Comparison of ENCODE assay signal across 8 cellular contexts in genomic region chr11:61334434-61335354, GRCh38. TPM values are rescaled to one million over a fixed set of nuclear protein-coding genes. Genes with fewer than 3 reads are reported as not detected.
DNase-seq lines count a peak whose midpoint lies in the region; ATAC-seq and TF ChIP-seq lines count a peak whose summit lies in the region.

No MANE protein-coding gene starts in this region.

- DNase-seq in activated naive CD4-positive, alpha-beta T cell treated with anti-CD3 and anti-CD28 coated beads, Interleukin-2, amount 10 ng/mL, durations not matched to agents 7 days and 5 days, result no peak
- DNase-seq in activated naive CD4-positive, alpha-beta T cell treated with Interleukin-2 at 50 U/mL for 16 hours, result no peak
- no peak for DNase-seq in activated CD8-positive, alpha-beta T cell treated with anti-CD3 and anti-CD28 coated beads for 36 hours
- DNase-seq in glutamatergic neuron, result no peak
- DNase-seq in testis, result peak; percentile 90
- DNase-seq in epidermal melanocyte (ENCODE audit: insufficient read length, low spot score), result no peak
- no peak for DNase-seq in hippocampal formation (lab: John Stamatoyannopoulos, UW)

- WGBS in testis, 2 donors, result 37 to 50% methylated on average over 15 to 16 of the region's 16 CpGs

- H3K27ac ChIP-seq in testis, result peak overlapping the region; percentile 82 to 95

- peaks cover 49% of the 10 kb centered on the region for H3K4me1 ChIP-seq in testis

- no peaks in the 10 kb centered on the region for H3K9me3 ChIP-seq in testis

- no peaks in the 10 kb centered on the region for H3K27me3 ChIP-seq in testis

- no peak overlapping the region for H3K4me3 ChIP-seq in testis

- no peaks in the 10 kb centered on the region for H3K27me3 Mint-ChIP-seq in activated naive CD4-positive, alpha-beta T cell treated with anti-CD3 and anti-CD28 coated beads, Interleukin-2, amount 10 ng/mL, durations not matched to agents 7 days and 5 days
- no peaks in the 10 kb centered on the region for H3K27me3 Mint-ChIP-seq in activated CD8-positive, alpha-beta T cell treated with anti-CD3 and anti-CD28 coated beads for 36 hours
- peaks cover 10% of the 10 kb centered on the region for H3K27me3 Mint-ChIP-seq in glutamatergic neuron (ENCODE audit: unreplicated experiment)

- TF ChIP-seq CTCF in activated CD8-positive, alpha-beta T cell treated with anti-CD3 and anti-CD28 coated beads for 36 hours (IDR thresholded peaks at IDR 0.05), result no peak
- TF ChIP-seq CTCF in glutamatergic neuron (IDR thresholded peaks at IDR 0.05; ENCODE audit: partially characterized antibody, unreplicated experiment) (no peak), testis (IDR thresholded peaks at IDR 0.05) (no peak)

- peaks cover 62% of the 10 kb centered on the region for H3K4me1 Mint-ChIP-seq in activated naive CD4-positive, alpha-beta T cell treated with anti-CD3 and anti-CD28 coated beads, Interleukin-2, amount 10 ng/mL, durations not matched to agents 7 days and 5 days
- peaks cover 52% of the 10 kb centered on the region for H3K4me1 Mint-ChIP-seq in activated CD8-positive, alpha-beta T cell treated with anti-CD3 and anti-CD28 coated beads for 36 hours (ENCODE audit: low read depth)
- H3K4me1 Mint-ChIP-seq in glutamatergic neuron (ENCODE audit: low read depth, unreplicated experiment), result peaks cover 23% of the 10 kb centered on the region

- ATAC-seq in activated CD8-positive, alpha-beta T cell treated with anti-CD3 and anti-CD28 coated beads for 36 hours, result no peak
- no peak for ATAC-seq in GM19455 (IDR thresholded peaks at IDR 0.05; ENCODE audit: unreplicated experiment)

- TF ChIP-seq POLR2A in testis (IDR thresholded peaks at IDR 0.05), result no peak

- no peaks in the 10 kb centered on the region for H3K9me3 Mint-ChIP-seq in activated naive CD4-positive, alpha-beta T cell treated with anti-CD3 and anti-CD28 coated beads, Interleukin-2, amount 10 ng/mL, durations not matched to agents 7 days and 5 days
- H3K9me3 Mint-ChIP-seq in activated CD8-positive, alpha-beta T cell treated with anti-CD3 and anti-CD28 coated beads for 36 hours, result no peaks in the 10 kb centered on the region
- peaks cover 12% of the 10 kb centered on the region for H3K9me3 Mint-ChIP-seq in glutamatergic neuron (ENCODE audit: unreplicated experiment)

- peak overlapping the region; percentile 93 for H3K4me3 Mint-ChIP-seq in activated naive CD4-positive, alpha-beta T cell treated with anti-CD3 and anti-CD28 coated beads, Interleukin-2, amount 10 ng/mL, durations not matched to agents 7 days and 5 days
- H3K4me3 Mint-ChIP-seq in activated CD8-positive, alpha-beta T cell treated with anti-CD3 and anti-CD28 coated beads for 36 hours, result peak overlapping the region; percentile 86
- peak overlapping the region; percentile 99 for H3K4me3 Mint-ChIP-seq in glutamatergic neuron (ENCODE audit: unreplicated experiment)

- POLR2A ChIA-PET in activated CD8-positive, alpha-beta T cell treated with anti-CD3 and anti-CD28 coated beads for 36 hours (lab: Charles Lee), result interaction anchor here (0.8 to 4.6 kb wide), 18 partner anchors 8 to 95 kb away, joined by 3 to 59 read pairs (median 6); partner anchors contain the start of genes CPSF7, CYB561A3, SDHAF2 and TMEM138

- CTCF ChIA-PET in activated naive CD4-positive, alpha-beta T cell treated with anti-CD3 and anti-CD28 coated beads, Interleukin-2, amount 10 ng/mL, durations not matched to agents 7 days and 5 days (lab: Charles Lee), result interaction anchor here (0.6 to 9.9 kb wide), 12 partner anchors 13 to 182 kb away, joined by 3 to 309 read pairs (median 8); partner anchors contain the start of genes CPSF7, CYB561A3, TMEM138 and TMEM216
- CTCF ChIA-PET in activated CD8-positive, alpha-beta T cell treated with anti-CD3 and anti-CD28 coated beads for 36 hours (lab: Charles Lee), result interaction anchor here (0.8 to 10.4 kb wide), 12 partner anchors 11 to 480 kb away, joined by 3 to 313 read pairs (median 16); partner anchors contain the start of genes CPSF7, CYB561A3, SDHAF2 and TMEM138

- peak overlapping the region; percentile 97 for H3K27ac Mint-ChIP-seq in activated naive CD4-positive, alpha-beta T cell treated with anti-CD3 and anti-CD28 coated beads, Interleukin-2, amount 10 ng/mL, durations not matched to agents 7 days and 5 days
- H3K27ac Mint-ChIP-seq in activated CD8-positive, alpha-beta T cell treated with anti-CD3 and anti-CD28 coated beads for 36 hours, result peak overlapping the region; percentile 96
- peak overlapping the region; percentile 100 for H3K27ac Mint-ChIP-seq in glutamatergic neuron (ENCODE audit: unreplicated experiment)

- intact Hi-C loops in activated CD8-positive, alpha-beta T cell treated with anti-CD3 and anti-CD28 coated beads for 36 hours (cut with micrococcal nuclease), result no loop called here
- intact Hi-C loops in testis (cut with DNase I; ENCODE audit: low total_unique reads), result loop anchor here (5.0 to 10.0 kb wide), 2 partner anchors 53 to 100 kb away; partner anchors contain the start of gene SDHAF2

- H3K36me3 Mint-ChIP-seq in activated naive CD4-positive, alpha-beta T cell treated with anti-CD3 and anti-CD28 coated beads, Interleukin-2, amount 10 ng/mL, durations not matched to agents 7 days and 5 days, result peaks cover 20% of the 10 kb centered on the region
- peaks cover 34% of the 10 kb centered on the region for H3K36me3 Mint-ChIP-seq in activated CD8-positive, alpha-beta T cell treated with anti-CD3 and anti-CD28 coated beads for 36 hours (ENCODE audit: low read depth)
- H3K36me3 Mint-ChIP-seq in glutamatergic neuron (ENCODE audit: unreplicated experiment), result no peaks in the 10 kb centered on the region

- H3K36me3 ChIP-seq in testis (ENCODE audit: low read depth, missing control alignments), result no peaks in the 10 kb centered on the region

RNA-seq across cellular contexts. Expression of gene TKFC, which starts 1.7 kb away (rescaled TPM):
- 10 to 100 TPM; 79.1 to 86.3 TPM for total RNA-seq in activated CD8-positive, alpha-beta T cell treated with anti-CD3 and anti-CD28 coated beads for 36 hours
- 59.6 TPM for total RNA-seq in glutamatergic neuron (ENCODE audit: unreplicated experiment)
- total RNA-seq in testis, result 100 to 1,000 TPM in 1 of 2 donors, 10 to 100 TPM in 1; 90.1 to 121 TPM
- 159 TPM for polyA plus RNA-seq in testis (ENCODE audit: insufficient read depth, low read depth, low replicate concordance)

RNA-seq across cellular contexts. Expression of gene DDB1, which starts 1.8 kb away (rescaled TPM):
- 100 to 1,000 TPM; 269 to 270 TPM for total RNA-seq in activated CD8-positive, alpha-beta T cell treated with anti-CD3 and anti-CD28 coated beads for 36 hours
- total RNA-seq in glutamatergic neuron (ENCODE audit: unreplicated experiment) (259 TPM), testis (100 to 1,000 TPM; 266 to 333 TPM)
- polyA plus RNA-seq in testis (ENCODE audit: insufficient read depth, low read depth, low replicate concordance), result 257 TPM

RNA-seq across cellular contexts. Expression of gene CYB561A3, which starts 27.0 kb away (rescaled TPM):
- 10 to 100 TPM; 32.4 to 33.5 TPM for total RNA-seq in activated CD8-positive, alpha-beta T cell treated with anti-CD3 and anti-CD28 coated beads for 36 hours
- total RNA-seq in glutamatergic neuron (ENCODE audit: unreplicated experiment) (20.6 TPM), testis (10 to 100 TPM; 41.7 to 55.8 TPM)
- polyA plus RNA-seq in testis (ENCODE audit: insufficient read depth, low read depth, low replicate concordance), result 39.8 TPM

RNA-seq across cellular contexts. Expression of gene TMEM138, which starts 27.5 kb away (rescaled TPM):
- total RNA-seq in activated CD8-positive, alpha-beta T cell treated with anti-CD3 and anti-CD28 coated beads for 36 hours, result 10 to 100 TPM; 38.6 to 47.0 TPM
- total RNA-seq in glutamatergic neuron (ENCODE audit: unreplicated experiment) (23.3 TPM), testis (10 to 100 TPM; 41.8 to 42.1 TPM)
- polyA plus RNA-seq in testis (ENCODE audit: insufficient read depth, low read depth, low replicate concordance), result 61.8 TPM

RNA-seq across cellular contexts. Expression of gene VWCE, which starts 39.6 kb away (rescaled TPM):
- total RNA-seq in activated CD8-positive, alpha-beta T cell treated with anti-CD3 and anti-CD28 coated beads for 36 hours, result 10 to 100 TPM; 23.3 to 25.8 TPM
- total RNA-seq in glutamatergic neuron (ENCODE audit: unreplicated experiment), result 27.3 TPM
- total RNA-seq in testis, result 10 to 100 TPM; 11.1 TPM
- 6.6 TPM for polyA plus RNA-seq in testis (ENCODE audit: insufficient read depth, low read depth, low replicate concordance)
